In the genomic region with DNA sequence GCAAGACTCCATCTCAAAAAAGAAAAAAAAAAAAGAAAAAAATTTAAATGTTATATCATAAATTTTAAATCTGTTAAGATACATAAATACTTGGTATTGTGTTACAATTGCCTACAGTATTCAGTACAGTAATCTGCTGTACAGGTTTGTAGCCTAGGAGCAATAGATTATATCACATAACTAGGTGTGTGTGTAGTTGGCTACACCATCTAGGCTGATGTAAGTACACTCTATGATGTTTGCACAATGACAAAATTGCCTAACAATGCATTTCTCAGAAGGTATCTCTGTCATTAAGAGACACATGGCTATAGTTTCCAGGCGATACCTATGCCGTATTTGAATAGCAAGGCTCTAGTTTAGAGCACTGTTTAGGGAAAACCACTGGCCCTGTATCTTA, we compare ENCODE assay signal across 11 cellular contexts. TPM values are rescaled to one million over a fixed set of nuclear protein-coding genes. Genes with fewer than 3 reads are reported as not detected.
DNase-seq lines count a peak whose midpoint lies in the region; ATAC-seq, FAIRE-seq and TF ChIP-seq lines count a peak whose summit lies in the region.
"Not testable (repeated sequence)": the region's sequence is repeated elsewhere in the genome, so short reads cannot be mapped to it uniquely, and the experiment has no call there.
"Had no signal": no experiment of that assay in that cellular context is flagged by ENCODE, and none has a peak within 500 bp of the region (broad histone marks: within the 10 kb centered on the region; RNA-seq: fewer than 3 reads in every experiment).

No MANE protein-coding gene starts in this region.

- TF ChIP-seq EP300 in HepG2 (IDR thresholded peaks at IDR 0.05; ENCODE audit: low read depth in 2 of 2, low read length in 2 of 2); HepG2 (CRISPR knock-in tag; IDR thresholded peaks at IDR 0.05; ENCODE audit: borderline replicate concordance): not testable (repeated sequence)

- peak overlapping the region; percentile 46 for H3K27ac ChIP-seq in PC-3 (ENCODE audit: low read length)
- H3K27ac ChIP-seq in HepG2 (ENCODE audit: extremely low read length, insufficient read depth, low read length); pancreas: not testable (repeated sequence)

- H3K4me2 ChIP-seq in PC-3 (ENCODE audit: low read length), result peak overlapping the region; percentile 37; the same call in 1 of the 2 replicates
- H3K4me2 ChIP-seq in HepG2 (ENCODE audit: low read depth, low read length), result not testable (repeated sequence)

- not testable (repeated sequence) for TF ChIP-seq CTCF in PC-3 (conservative IDR thresholded peaks at IDR 0.05; ENCODE audit: low read depth, low read length); bronchial epithelial cell (IDR thresholded peaks at IDR 0.05; ENCODE audit: insufficient read depth, low read length, severe bottlenecking); HepG2 (CRISPR knock-in tag; IDR thresholded peaks at IDR 0.05); mucosa of descending colon (IDR thresholded peaks at IDR 0.05); pancreas (IDR thresholded peaks at IDR 0.05)

- CTCF ChIA-PET in PC-3 (lab: Charles Lee); HepG2 (lab: Yijun Ruan, JAX; ENCODE audit: low intra/inter-chr PET ratio, low total read pairs): not testable (repeated sequence)

- H3K9me2 ChIP-seq in PC-3 (replicated peaks; ENCODE audit: low read length), result not testable (repeated sequence)

- intact Hi-C loops in PC-3 (cut with micrococcal nuclease); HepG2 (cut with micrococcal nuclease; ENCODE audit: unreplicated experiment); mucosa of descending colon (cut with DNase I, micrococcal nuclease); pancreas (cut with DNase I): not testable (repeated sequence)

- H3K79me2 ChIP-seq in PC-3 (ENCODE audit: low read length); HepG2 (ENCODE audit: insufficient read depth, low read length): not testable (repeated sequence)

- not testable (repeated sequence) for H3K4me3 ChIP-seq in PC-3 (ENCODE audit: low read length); bronchial epithelial cell (ENCODE audit: low read depth, low read length); HepG2 (replicated peaks in 1 of 3; ENCODE audit: insufficient read depth in 1 of 3, low read depth in 2 of 3, low read length in 3 of 3); mucosa of descending colon; pancreas

- in situ Hi-C loops in HepG2 (cut with HindIII; ENCODE audit: extremely low pct_ligation_motif_present, low pct_unique_long_range_greater_than_20kb), result not testable (repeated sequence)

- H3K27me3 ChIP-seq in PC-3 (ENCODE audit: low read length); bronchial epithelial cell (ENCODE audit: control insufficient read depth, insufficient read depth, low read length); HepG2 (ENCODE audit: control insufficient read depth in 1 of 2, insufficient read depth in 2 of 2, low read length in 2 of 2); pancreas: not testable (repeated sequence)

- WGBS in HepG2 (ENCODE audit: low lambda C conversion rate), result 90% methylated on average over 2 of the region's 2 CpGs
- 56 to 63% methylated on average over 2 of the region's 2 CpGs for WGBS in pancreas, 2 donors

- POLR2A ChIA-PET in PC-3 (lab: Charles Lee; ENCODE audit: unreplicated experiment); HepG2 (lab: Yijun Ruan, JAX): not testable (repeated sequence)

- not testable (repeated sequence) for BruUV-seq in PC-3 (replicated peaks; lab: Mats Ljungman, UMichigan); HepG2 (replicated peaks; lab: Mats Ljungman, UMichigan)

- not testable (repeated sequence) for TF ChIP-seq POLR2A in HepG2 (IDR thresholded peaks at IDR 0.05; ENCODE audit: insufficient read depth in 1 of 2, low read depth in 2 of 2, low read length in 2 of 2)

- not testable (repeated sequence) for H3F3A ChIP-seq in PC-3 (ENCODE audit: low read length, unreplicated experiment)

- not testable (repeated sequence) for H3K9ac ChIP-seq in PC-3 (ENCODE audit: low read length); HepG2 (ENCODE audit: insufficient read depth, low read depth, low read length)

- H3K36me3 ChIP-seq in PC-3 (ENCODE audit: low read depth, low read length); bronchial epithelial cell (ENCODE audit: control insufficient read depth, insufficient read depth, low read length); HepG2 (replicated peaks in 1 of 2; ENCODE audit: control insufficient read depth in 1 of 2, insufficient read depth in 2 of 2, low read length in 2 of 2); mucosa of descending colon (ENCODE audit: low read depth); pancreas: not testable (repeated sequence)

- H2AFZ ChIP-seq in PC-3 (ENCODE audit: low read length); HepG2 (ENCODE audit: low read length): not testable (repeated sequence)

- not testable (repeated sequence) for H3K9me3 ChIP-seq in PC-3 (ENCODE audit: low read length); HepG2 (ENCODE audit: low read length); mucosa of descending colon; pancreas

- H3K4me1 ChIP-seq in PC-3 (ENCODE audit: insufficient read depth, low read length); HepG2 (ENCODE audit: insufficient read depth, low read length); mucosa of descending colon (ENCODE audit: low read depth); pancreas: not testable (repeated sequence)

- H4K20me1 ChIP-seq in PC-3 (ENCODE audit: low read length); HepG2 (ENCODE audit: insufficient read depth, low read length): not testable (repeated sequence)

- peak; percentile 71 for DNase-seq in PC-3
- peak; percentile 37 for DNase-seq in bronchial epithelial cell (ENCODE audit: low read depth)
- not testable (repeated sequence) for DNase-seq in left lobe of liver (ENCODE audit: low spot score); mucosa of descending colon; pancreas
- DNase-seq in HepG2 (ENCODE audit: low spot score), result peak; percentile 3

- not testable (repeated sequence) for TF ChIP-seq RAD21 in HepG2 (CRISPR knock-in tag; IDR thresholded peaks at IDR 0.05)

- not testable (repeated sequence) for FAIRE-seq in bronchial epithelial cell (lab: Jason Lieb, UNC); HepG2 (lab: Jason Lieb, UNC); pancreas (lab: Jason Lieb, UNC)
- FAIRE-seq in islet of Langerhans (lab: Jason Lieb, UNC), result peak; percentile 72

- ATAC-seq in PC-3, result peak; percentile 77
- peak; percentile 21 for ATAC-seq in left lobe of liver
- not testable (repeated sequence) for ATAC-seq in HepG2
- ATAC-seq in mucosa of descending colon, result peak; percentile 18
- ATAC-seq in pancreas, result peak; percentile 29 to 49 (median 39)

RNA-seq across cellular contexts. Expression of a gene that starts 5.8 kb away (rescaled TPM):
- total RNA-seq in PC-3 (2014; rRNA removed), result 38.2 and 43.0 TPM in 2 replicates
- total RNA-seq in bronchial epithelial cell, result 1.1 and 1.2 TPM in 2 replicates
- 1.8 TPM for total RNA-seq in left lobe of liver
- 46.3 and 59.2 TPM in 2 replicates for total RNA-seq in HepG2 (2016; rRNA removed; fragmentation: Illumina TruSeq; extraction: Trizol)
- 4.3 and 4.7 TPM in 2 replicates for total RNA-seq in HepG2 (2016; cell fraction: cytosol; rRNA removed; fragmentation: Illumina TruSeq; extraction: Trizol; ENCODE audit: low read depth)
- total RNA-seq in HepG2 (2016; cell fraction: insoluble cytoplasmic fraction; rRNA removed; fragmentation: Illumina TruSeq; extraction: Trizol), result 46.2 and 55.5 TPM in 2 replicates
- total RNA-seq in HepG2 (2016; cell fraction: membrane; rRNA removed; fragmentation: Illumina TruSeq; extraction: Trizol), result 20.2 and 22.3 TPM in 2 replicates
- total RNA-seq in HepG2 (2016; cell fraction: nucleus; rRNA removed; fragmentation: Illumina TruSeq; extraction: Trizol), result 28.1 and 31.3 TPM in 2 replicates
- 3.2 and 5.1 TPM in 2 replicates for polyA plus RNA-seq in HepG2 (2011; rRNA removed)
- 2.2 and 2.4 TPM in 2 replicates for polyA plus RNA-seq in HepG2 (2011; cell fraction: cytosol; rRNA removed)
- 2.3 and 3.1 TPM in 2 replicates for polyA plus RNA-seq in HepG2 (2011; cell fraction: nucleus; rRNA removed)
- 6.3 and 19.0 TPM in 2 replicates for polyA plus RNA-seq in HepG2 (2012)
- polyA plus RNA-seq in HepG2 (2016; cell fraction: cytosol; fragmentation: Illumina TruSeq; extraction: Trizol; ENCODE audit: low read depth), result 3.1 and 3.6 TPM in 2 replicates
- polyA plus RNA-seq in HepG2 (2016; cell fraction: insoluble cytoplasmic fraction; fragmentation: Illumina TruSeq; extraction: Trizol; ENCODE audit: low read depth), result 40.3 and 47.6 TPM in 2 replicates
- 8.8 and 10.2 TPM in 2 replicates for polyA plus RNA-seq in HepG2 (2016; cell fraction: membrane; fragmentation: Illumina TruSeq; extraction: Trizol; ENCODE audit: low read depth)
- polyA plus RNA-seq in HepG2 (2016; cell fraction: nucleus; fragmentation: Illumina TruSeq; extraction: Trizol; ENCODE audit: insufficient read depth, low read depth), result 48.9 and 49.7 TPM in 2 replicates
- polyA minus RNA-seq in HepG2 (2011; rRNA and poly(A)+ RNA removed; ENCODE audit: low replicate concordance), result 1.8 and 15.9 TPM in 2 replicates
- 4.7 and 6.0 TPM in 2 replicates for polyA minus RNA-seq in HepG2 (2011; cell fraction: cytosol; rRNA and poly(A)+ RNA removed)
- polyA minus RNA-seq in HepG2 (2011; cell fraction: nucleus; rRNA and poly(A)+ RNA removed), result 12.3 and 16.1 TPM in 2 replicates
- 10 to 100 TPM in 1 of 3 donors, 1 to 10 TPM in 2; 5.6 to 23.8 (median 7.7) TPM for total RNA-seq in mucosa of descending colon
- 1 to 10 TPM; 1.0 to 3.2 (median 3.1) TPM for total RNA-seq in pancreas
- polyA plus RNA-seq in pancreas, result 1 to 10 TPM in 1 of 2 donors, under 1 TPM in 1; 0.80 to 3.4 TPM

RNA-seq across cellular contexts. Expression of a gene that starts 16.3 kb away (rescaled TPM):
- 0.91 and 1.4 TPM in 2 replicates for total RNA-seq in PC-3 (2014; rRNA removed)
- 1.6 and 5.2 TPM in 2 replicates for total RNA-seq in bronchial epithelial cell
- 8.8 TPM for total RNA-seq in left lobe of liver
- 0.49 and 0.66 TPM in 2 replicates for total RNA-seq in HepG2 (2016; rRNA removed; fragmentation: Illumina TruSeq; extraction: Trizol)
- not detected in 2 replicates for total RNA-seq in HepG2 (2016; cell fraction: cytosol; rRNA removed; fragmentation: Illumina TruSeq; extraction: Trizol; ENCODE audit: low read depth)
- 0.18 and 1.7 TPM in 2 replicates for total RNA-seq in HepG2 (2016; cell fraction: insoluble cytoplasmic fraction; rRNA removed; fragmentation: Illumina TruSeq; extraction: Trizol)
- 0.15 and 0.55 TPM in 2 replicates for total RNA-seq in HepG2 (2016; cell fraction: membrane; rRNA removed; fragmentation: Illumina TruSeq; extraction: Trizol)
- 0.53 and 0.78 TPM in 2 replicates for total RNA-seq in HepG2 (2016; cell fraction: nucleus; rRNA removed; fragmentation: Illumina TruSeq; extraction: Trizol)
- polyA plus RNA-seq in HepG2 (2011; rRNA removed), result 1.6 and 2.1 TPM in 2 replicates
- 0.09 and 0.15 TPM in 2 replicates for polyA plus RNA-seq in HepG2 (2011; cell fraction: cytosol; rRNA removed)
- 4.7 TPM in 2 replicates for polyA plus RNA-seq in HepG2 (2011; cell fraction: nucleus; rRNA removed)
- polyA plus RNA-seq in HepG2 (2012), result 1.2 and 2.6 TPM in 2 replicates
- polyA plus RNA-seq in HepG2 (2016; cell fraction: cytosol; fragmentation: Illumina TruSeq; extraction: Trizol; ENCODE audit: low read depth), result not detected in 2 replicates
- 0.09 and 0.12 TPM in 2 replicates for polyA plus RNA-seq in HepG2 (2016; cell fraction: insoluble cytoplasmic fraction; fragmentation: Illumina TruSeq; extraction: Trizol; ENCODE audit: low read depth)
- polyA plus RNA-seq in HepG2 (2016; cell fraction: membrane; fragmentation: Illumina TruSeq; extraction: Trizol; ENCODE audit: low read depth), result 0.07 TPM in 1 of 2 replicates, not detected in the other
- polyA plus RNA-seq in HepG2 (2016; cell fraction: nucleus; fragmentation: Illumina TruSeq; extraction: Trizol; ENCODE audit: insufficient read depth, low read depth), result 2.9 TPM in 2 replicates
- polyA minus RNA-seq in HepG2 (2011; rRNA and poly(A)+ RNA removed; ENCODE audit: low replicate concordance), result 1.6 and 2.5 TPM in 2 replicates
- 0.89 TPM in 1 of 2 replicates, not detected in the other for polyA minus RNA-seq in HepG2 (2011; cell fraction: cytosol; rRNA and poly(A)+ RNA removed)
- 3.4 and 5.0 TPM in 2 replicates for polyA minus RNA-seq in HepG2 (2011; cell fraction: nucleus; rRNA and poly(A)+ RNA removed)
- 10 to 100 TPM in 1 of 3 donors, 1 to 10 TPM in 2; 3.7 to 10.5 (median 8.8) TPM for total RNA-seq in mucosa of descending colon
- 10 to 100 TPM; 15.9 to 31.1 (median 21.4) TPM for total RNA-seq in pancreas
- 10 to 100 TPM; 18.0 to 18.6 TPM for polyA plus RNA-seq in pancreas

RNA-seq across cellular contexts. Expression of a gene that starts 32.0 kb away (rescaled TPM):
- total RNA-seq in PC-3 (2014; rRNA removed) (1.3 and 1.6 TPM in 2 replicates), bronchial epithelial cell (3.7 and 11.8 TPM in 2 replicates), left lobe of liver (16.5 TPM), HepG2 (2016; rRNA removed; fragmentation: Illumina TruSeq; extraction: Trizol) (2.4 and 3.5 TPM in 2 replicates), mucosa of descending colon (1 to 10 TPM; 4.2 to 7.0 (median 5.7) TPM), pancreas (100 to 1,000 TPM in 1 of 6 donors, 10 to 100 TPM in 5; 13.6 to 110 (median 59.2) TPM)
- total RNA-seq in HepG2 (2016; cell fraction: cytosol; rRNA removed; fragmentation: Illumina TruSeq; extraction: Trizol; ENCODE audit: low read depth), result 1.1 and 1.3 TPM in 2 replicates
- total RNA-seq in HepG2 (2016; cell fraction: insoluble cytoplasmic fraction; rRNA removed; fragmentation: Illumina TruSeq; extraction: Trizol), result 2.5 and 3.9 TPM in 2 replicates
- total RNA-seq in HepG2 (2016; cell fraction: membrane; rRNA removed; fragmentation: Illumina TruSeq; extraction: Trizol), result 2.3 TPM in 2 replicates
- total RNA-seq in HepG2 (2016; cell fraction: nucleus; rRNA removed; fragmentation: Illumina TruSeq; extraction: Trizol), result 7.4 and 7.7 TPM in 2 replicates
- polyA plus RNA-seq in HepG2 (2011; rRNA removed) (2.3 and 2.6 TPM in 2 replicates), pancreas (100 to 1,000 TPM; 290 to 879 TPM)
- 0.74 and 1.4 TPM in 2 replicates for polyA plus RNA-seq in HepG2 (2011; cell fraction: cytosol; rRNA removed)
- polyA plus RNA-seq in HepG2 (2011; cell fraction: nucleus; rRNA removed), result 3.5 and 5.1 TPM in 2 replicates
- 2.2 and 2.8 TPM in 2 replicates for polyA plus RNA-seq in HepG2 (2012)
- 0.34 and 1.3 TPM in 2 replicates for polyA plus RNA-seq in HepG2 (2016; cell fraction: cytosol; fragmentation: Illumina TruSeq; extraction: Trizol; ENCODE audit: low read depth)
- polyA plus RNA-seq in HepG2 (2016; cell fraction: insoluble cytoplasmic fraction; fragmentation: Illumina TruSeq; extraction: Trizol; ENCODE audit: low read depth), result 2.0 and 2.3 TPM in 2 replicates
- 1.8 and 2.0 TPM in 2 replicates for polyA plus RNA-seq in HepG2 (2016; cell fraction: membrane; fragmentation: Illumina TruSeq; extraction: Trizol; ENCODE audit: low read depth)
- polyA plus RNA-seq in HepG2 (2016; cell fraction: nucleus; fragmentation: Illumina TruSeq; extraction: Trizol; ENCODE audit: insufficient read depth, low read depth), result 4.2 and 7.8 TPM in 2 replicates
- polyA minus RNA-seq in HepG2 (2011; rRNA and poly(A)+ RNA removed; ENCODE audit: low replicate concordance), result 1.4 TPM in 2 replicates
- polyA minus RNA-seq in HepG2 (2011; cell fraction: cytosol; rRNA and poly(A)+ RNA removed), result not detected in 2 replicates
- 4.9 and 10.1 TPM in 2 replicates for polyA minus RNA-seq in HepG2 (2011; cell fraction: nucleus; rRNA and poly(A)+ RNA removed)
- total RNA-seq: B cell; Calu3; CD4-positive, alpha-beta T cell; CD8-positive, alpha-beta T cell had no signal
